1 cellular context compared by ENCODE assay signal in genomic region chr3:52053307-52054304, GRCh38.
A peak's percentile ranks its signal among the peaks of the same experiment; 100 is the strongest.
TF ChIP-seq lines count a peak whose summit lies in the region.

No MANE protein-coding gene starts in this region.

TF ChIP-seq in SK-N-SH, 30 proteins besides CTCF, POLR2A, EP300 and RAD21 (continued from another document):
- TF ChIP-seq, protein P1, sequence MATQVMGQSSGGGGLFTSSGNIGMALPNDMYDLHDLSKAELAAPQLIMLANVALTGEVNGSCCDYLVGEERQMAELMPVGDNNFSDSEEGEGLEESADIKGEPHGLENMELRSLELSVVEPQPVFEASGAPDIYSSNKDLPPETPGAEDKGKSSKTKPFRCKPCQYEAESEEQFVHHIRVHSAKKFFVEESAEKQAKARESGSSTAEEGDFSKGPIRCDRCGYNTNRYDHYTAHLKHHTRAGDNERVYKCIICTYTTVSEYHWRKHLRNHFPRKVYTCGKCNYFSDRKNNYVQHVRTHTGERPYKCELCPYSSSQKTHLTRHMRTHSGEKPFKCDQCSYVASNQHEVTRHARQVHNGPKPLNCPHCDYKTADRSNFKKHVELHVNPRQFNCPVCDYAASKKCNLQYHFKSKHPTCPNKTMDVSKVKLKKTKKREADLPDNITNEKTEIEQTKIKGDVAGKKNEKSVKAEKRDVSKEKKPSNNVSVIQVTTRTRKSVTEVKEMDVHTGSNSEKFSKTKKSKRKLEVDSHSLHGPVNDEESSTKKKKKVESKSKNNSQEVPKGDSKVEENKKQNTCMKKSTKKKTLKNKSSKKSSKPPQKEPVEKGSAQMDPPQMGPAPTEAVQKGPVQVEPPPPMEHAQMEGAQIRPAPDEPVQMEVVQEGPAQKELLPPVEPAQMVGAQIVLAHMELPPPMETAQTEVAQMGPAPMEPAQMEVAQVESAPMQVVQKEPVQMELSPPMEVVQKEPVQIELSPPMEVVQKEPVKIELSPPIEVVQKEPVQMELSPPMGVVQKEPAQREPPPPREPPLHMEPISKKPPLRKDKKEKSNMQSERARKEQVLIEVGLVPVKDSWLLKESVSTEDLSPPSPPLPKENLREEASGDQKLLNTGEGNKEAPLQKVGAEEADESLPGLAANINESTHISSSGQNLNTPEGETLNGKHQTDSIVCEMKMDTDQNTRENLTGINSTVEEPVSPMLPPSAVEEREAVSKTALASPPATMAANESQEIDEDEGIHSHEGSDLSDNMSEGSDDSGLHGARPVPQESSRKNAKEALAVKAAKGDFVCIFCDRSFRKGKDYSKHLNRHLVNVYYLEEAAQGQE (IDR thresholded peaks at IDR 0.05; ENCODE audit: low read depth, low read length), result peak; percentile 48; the same call in 1 of the 2 replicates
- TF ChIP-seq NFIC (IDR thresholded peaks at IDR 0.05; ENCODE audit: borderline replicate concordance) (no peak), EZH2phosphoT487 (IDR thresholded peaks at IDR 0.05; ENCODE audit: borderline replicate concordance, low read depth) (no peak), USF1 (IDR thresholded peaks at IDR 0.05; ENCODE audit: borderline replicate concordance, low read depth) (no peak), SMC3 (IDR thresholded peaks at IDR 0.05; ENCODE audit: low read depth, low read length) (peak; percentile 31; the same call in 1 of the 2 replicates), GATA2 (CRISPR knock-in tag; IDR thresholded peaks at IDR 0.05) (no peak), FOXJ3 (CRISPR knock-in tag; IDR thresholded peaks at IDR 0.05) (no peak), RCOR1 (IDR thresholded peaks at IDR 0.05; ENCODE audit: low read length) (no peak), IRF3 (IDR thresholded peaks at IDR 0.05; ENCODE audit: low read depth, low read length) (no peak)
- TF ChIP-seq, protein P2, sequence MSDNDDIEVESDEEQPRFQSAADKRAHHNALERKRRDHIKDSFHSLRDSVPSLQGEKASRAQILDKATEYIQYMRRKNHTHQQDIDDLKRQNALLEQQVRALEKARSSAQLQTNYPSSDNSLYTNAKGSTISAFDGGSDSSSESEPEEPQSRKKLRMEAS (IDR thresholded peaks at IDR 0.05; ENCODE audit: low read depth), result no peak
